ENCODE assay signal across 21 cellular contexts in the genomic region with DNA sequence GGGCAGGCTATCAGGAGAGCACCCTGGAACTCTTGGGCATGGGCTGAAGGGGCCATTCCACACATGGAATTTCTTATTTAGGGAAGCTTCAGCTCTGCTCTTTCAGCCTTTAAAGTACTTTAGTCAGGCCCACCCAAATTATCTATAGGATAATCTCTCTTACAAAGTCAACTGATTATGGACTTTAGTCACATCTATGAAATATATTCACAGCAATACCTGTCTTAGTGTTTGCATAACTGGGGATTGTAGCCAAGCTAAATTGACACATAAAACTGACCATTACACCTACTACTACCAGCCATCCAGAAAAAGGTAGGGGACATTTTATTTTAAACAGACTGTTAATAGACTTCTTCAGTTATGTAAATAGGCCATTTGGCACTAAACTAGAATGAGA.
"Had no signal": no experiment of that assay in that cellular context is flagged by ENCODE, and none has a peak within 500 bp of the region (broad histone marks: within the 10 kb centered on the region; RNA-seq: fewer than 3 reads in every experiment).

No MANE protein-coding gene starts in this region.

- H3K27ac ChIP-seq: coronary artery, heart left ventricle, neural progenitor cell, ovary, right atrium auricular region, sigmoid colon, skin epidermis, stomach, thoracic aorta, transverse colon had no signal

- H3K4me3 Mint-ChIP-seq: natural killer cell, neural progenitor cell had no signal

- H3K27ac Mint-ChIP-seq: natural killer cell, neural progenitor cell had no signal

- H3K9me3 ChIP-seq: heart left ventricle, ovary, right atrium auricular region, sigmoid colon, stomach, thoracic aorta, transverse colon had no signal

- ATAC-seq: esophagus mucosa, heart left ventricle, left lobe of liver, natural killer cell had no signal

- H3K36me3 ChIP-seq: heart left ventricle, neural progenitor cell, ovary, right atrium auricular region, sigmoid colon, stomach, thoracic aorta, transverse colon had no signal

- H3K36me3 Mint-ChIP-seq: natural killer cell, neural progenitor cell had no signal

- H3K27me3 ChIP-seq: heart left ventricle, neural progenitor cell, ovary, right atrium auricular region, sigmoid colon, stomach, transverse colon had no signal

- H3K9me3 Mint-ChIP-seq: natural killer cell had no signal

- H3K4me1 ChIP-seq: sigmoid colon had no signal

- H3K4me3 ChIP-seq: coronary artery, heart left ventricle, neural progenitor cell, ovary, right atrium auricular region, sigmoid colon, skin epidermis, stomach, thoracic aorta, transverse colon had no signal

- DNase-seq: effector CD4-positive, alpha-beta T cell; heart left ventricle; hippocampal formation; kidney glomerular epithelial cell; mammary epithelial cell; natural killer cell; nucleus accumbens; ovary; sigmoid colon; stimulated activated CD4-positive, alpha-beta T cell treated with anti-CD3 and anti-CD28 coated beads, Interleukin-12 subunit alpha, Interleukin-12 subunit beta, amount 100 ng/mL, for 4 hours; stimulated activated naive CD4-positive, alpha-beta T cell; stomach; substantia nigra; transverse colon had no signal
